34 cellular contexts compared by ENCODE assay signal in genomic region chr4:2579910-2580309, GRCh38.
"Had no signal": no experiment of that assay in that cellular context is flagged by ENCODE, and none has a peak within 500 bp of the region (broad histone marks: within the 10 kb centered on the region; RNA-seq: fewer than 3 reads in every experiment).

No MANE protein-coding gene starts in this region.

- H3K9ac ChIP-seq: KMS-11 had no signal

- H3K27ac ChIP-seq: KMS-11 had no signal

- DNase-seq: Karpas-422, Kasumi-1, MG63, MM.1S, MV-4-11, NCI-H1048, NCI-H1092, NCI-H1092 treated with DMSO at 0.1 percent for 48 hours, NCI-H1105, NCI-H1105 treated with DMSO at 0.1 percent for 48 hours, NCI-H1417, NCI-H1417 treated with DMSO at 0.1 percent for 48 hours, NCI-H1436, NCI-H1436 treated with DMSO at 0.1 percent for 48 hours, NCI-H146, NCI-H1694, NCI-H1694 treated with DMSO at 0.1 percent for 48 hours, NCI-H187, NCI-H187 treated with DMSO at 0.1 percent for 48 hours, NCI-H1930, NCI-H2029, NCI-H2029 treated with DMSO at 0.1 percent for 48 hours, NCI-H2081, NCI-H2081 treated with DMSO at 0.1 percent for 48 hours, NCI-H2107, NCI-H2171, NCI-H2171 treated with DMSO at 0.1 percent for 48 hours, NCI-H2227 treated with DMSO at 0.1 percent for 48 hours, NCI-H226, NCI-H345, NCI-H446, NCI-H446 treated with DMSO at 0.1 percent for 48 hours, NCI-H510A had no signal

- H3K27me3 ChIP-seq: MG63 had no signal

- H3K36me3 ChIP-seq: MG63 had no signal

- H3K4me3 ChIP-seq: MG63 had no signal

- H3K4me2 ChIP-seq: KMS-11 had no signal

- H3K9me3 ChIP-seq: MG63 had no signal
